In genomic region chr2:128786296-128786695, GRCh38 we compare ENCODE assay signal across 14 cellular contexts.
"Had no signal": no experiment of that assay in that cellular context is flagged by ENCODE, and none has a peak within 500 bp of the region (broad histone marks: within the 10 kb centered on the region; RNA-seq: fewer than 3 reads in every experiment).

No MANE protein-coding gene starts in this region.

- H3K27ac ChIP-seq: gastroesophageal sphincter, heart left ventricle, lower lobe of right lung, sigmoid colon, testis, upper lobe of left lung had no signal

- H3K4me1 Mint-ChIP-seq: activated CD4-positive, alpha-beta T cell treated with anti-CD3 and anti-CD28 coated beads for 36 hours; activated naive CD8-positive, alpha-beta T cell treated with anti-CD3 and anti-CD28 coated beads, Interleukin-2, amount 10 ng/mL, durations not matched to agents 7 days and 5 days; stimulated activated effector memory CD8-positive, alpha-beta T cell treated with anti-CD3 and anti-CD28 coated beads, Interleukin-12 subunit alpha, Interleukin-12 subunit beta, amount 100 ng/mL, for 72 hours had no signal

- ATAC-seq: activated CD4-positive, alpha-beta T cell treated with anti-CD3 and anti-CD28 coated beads for 36 hours; stimulated activated effector memory CD8-positive, alpha-beta T cell treated with anti-CD3 and anti-CD28 coated beads, Interleukin-12 subunit alpha, Interleukin-12 subunit beta, amount 100 ng/mL, for 72 hours had no signal

- H3K27ac Mint-ChIP-seq: activated CD4-positive, alpha-beta T cell treated with anti-CD3 and anti-CD28 coated beads for 36 hours; activated naive CD8-positive, alpha-beta T cell treated with anti-CD3 and anti-CD28 coated beads, Interleukin-2, amount 10 ng/mL, durations not matched to agents 7 days and 5 days; stimulated activated effector memory CD8-positive, alpha-beta T cell treated with anti-CD3 and anti-CD28 coated beads, Interleukin-12 subunit alpha, Interleukin-12 subunit beta, amount 100 ng/mL, for 72 hours; T-helper 2 cell treated with Interferon-gamma antibody and Interleukin-4, amounts not matched to agents 5 μg/mL and 100 μg/mL, for 36 hours had no signal

- H3K27me3 Mint-ChIP-seq: activated CD4-positive, alpha-beta T cell treated with anti-CD3 and anti-CD28 coated beads for 36 hours; activated naive CD8-positive, alpha-beta T cell treated with anti-CD3 and anti-CD28 coated beads, Interleukin-2, amount 10 ng/mL, durations not matched to agents 7 days and 5 days had no signal

- H3K4me3 Mint-ChIP-seq: activated CD4-positive, alpha-beta T cell treated with anti-CD3 and anti-CD28 coated beads for 36 hours; activated naive CD8-positive, alpha-beta T cell treated with anti-CD3 and anti-CD28 coated beads, Interleukin-2, amount 10 ng/mL, durations not matched to agents 7 days and 5 days; stimulated activated effector memory CD8-positive, alpha-beta T cell treated with anti-CD3 and anti-CD28 coated beads, Interleukin-12 subunit alpha, Interleukin-12 subunit beta, amount 100 ng/mL, for 72 hours; T-helper 2 cell treated with Interferon-gamma antibody and Interleukin-4, amounts not matched to agents 5 μg/mL and 100 μg/mL, for 36 hours had no signal

- H3K36me3 ChIP-seq: gastroesophageal sphincter, heart left ventricle, lower lobe of right lung, sigmoid colon, upper lobe of left lung had no signal

- H3K36me3 Mint-ChIP-seq: activated naive CD8-positive, alpha-beta T cell treated with anti-CD3 and anti-CD28 coated beads, Interleukin-2, amount 10 ng/mL, durations not matched to agents 7 days and 5 days; stimulated activated effector memory CD8-positive, alpha-beta T cell treated with anti-CD3 and anti-CD28 coated beads, Interleukin-12 subunit alpha, Interleukin-12 subunit beta, amount 100 ng/mL, for 72 hours had no signal

- H3K4me1 ChIP-seq: gastroesophageal sphincter, heart left ventricle, lower lobe of right lung, sigmoid colon, testis, upper lobe of left lung had no signal

- H3K9me3 ChIP-seq: gastroesophageal sphincter, heart left ventricle, lower lobe of right lung, sigmoid colon, testis, upper lobe of left lung had no signal

- H3K4me3 ChIP-seq: gastroesophageal sphincter, heart left ventricle, lower lobe of right lung, sigmoid colon, testis, upper lobe of left lung had no signal

- DNase-seq: activated CD4-positive, alpha-beta T cell treated with anti-CD3 and anti-CD28 coated beads for 36 hours; activated CD4-positive, alpha-beta T cell treated with anti-CD3 and anti-CD28 coated beads, Interleukin-2, amount 50 U/mL, for 48 hours; activated naive CD8-positive, alpha-beta T cell treated with anti-CD3 and anti-CD28 coated beads, Interleukin-2, amount 10 ng/mL, durations not matched to agents 7 days and 5 days; cerebellar nuclear complex; effector CD4-positive, alpha-beta T cell; heart left ventricle; lower lobe of right lung; stimulated activated CD4-positive, alpha-beta T cell treated with anti-CD3 and anti-CD28 coated beads, Interleukin-4, amount 100 ng/mL, for 24 hours; testis had no signal

- H3K27me3 ChIP-seq: heart left ventricle, sigmoid colon, testis, upper lobe of left lung had no signal
